ENCODE assay signal across 14 cellular contexts in genomic region chr6:162119349-162119748, GRCh38.
DNase-seq lines count a peak whose midpoint lies in the region; ATAC-seq, FAIRE-seq and TF ChIP-seq lines count a peak whose summit lies in the region.
"Had no signal": no experiment of that assay in that cellular context is flagged by ENCODE, and none has a peak within 500 bp of the region (broad histone marks: within the 10 kb centered on the region; RNA-seq: fewer than 3 reads in every experiment).

No MANE protein-coding gene starts in this region.

- H2AFZ ChIP-seq in OCI-LY7 (ENCODE audit: low read length): no peak overlapping the region

- POLR2A ChIA-PET in OCI-LY7 (lab: Charles Lee): no interaction called here

- H3K4me2 ChIP-seq in BLaER1 (peak overlapping the region; percentile 16; the same call in 1 of the 2 replicates), OCI-LY7 (ENCODE audit: low read length) (no peak overlapping the region)

- ATAC-seq in foreskin keratinocyte: peak; percentile 74
- ATAC-seq in SK-N-SH treated with all-trans-retinoic acid at 6 μM for 48 hours: no peak
- ATAC-seq: T-helper 17 cell had no signal

- H3K36me3 ChIP-seq in BLaER1 (no peaks in the 10 kb centered on the region), OCI-LY7 (ENCODE audit: insufficient read depth, low read length) (no peaks in the 10 kb centered on the region)
- H3K36me3 ChIP-seq: BE2C, pancreas had no signal

- peaks cover 12% of the 10 kb centered on the region for H3K4me1 ChIP-seq in BLaER1
- H3K4me1 ChIP-seq in foreskin keratinocyte: no peaks in the 10 kb centered on the region
- H3K4me1 ChIP-seq in OCI-LY7 (ENCODE audit: insufficient read depth, low read length, poor library complexity, severe bottlenecking): no peaks in the 10 kb centered on the region
- H3K4me1 ChIP-seq: BE2C, pancreas had no signal

- FAIRE-seq in GM12891 (lab: Jason Lieb, UNC): no peak
- FAIRE-seq: pancreas had no signal

- H3K27me3 ChIP-seq in BLaER1 (no peaks in the 10 kb centered on the region), foreskin keratinocyte (no peaks in the 10 kb centered on the region)
- H3K27me3 ChIP-seq: BE2C, pancreas had no signal

- no peak overlapping the region for H3K9ac ChIP-seq in BLaER1

- no TSS peak for BruUV-seq in OCI-LY7 (replicated peaks; lab: Mats Ljungman, UMichigan)

- TF ChIP-seq POLR2A in GM12891 (IDR thresholded peaks at IDR 0.05; ENCODE audit: low read depth, low read length): no peak

- no peaks in the 10 kb centered on the region for H3K9me2 ChIP-seq in OCI-LY7 (ENCODE audit: insufficient read depth, low read length)

- DNase-seq in NOMO-1 treated with DMSO at 0.1 percent for 48 hours (lab: John Stamatoyannopoulos, UW; ENCODE audit: unreplicated experiment) (peak; percentile 4), foreskin keratinocyte (peak in 1 of 2 donors; percentile 31), mucosa of gallbladder (ENCODE audit: low spot score) (peak; percentile 17), NCI-H1092 (lab: John Stamatoyannopoulos, UW) (no peak), GM12891 (ENCODE audit: insufficient read length, low spot score) (no peak), OCI-LY7 (ENCODE audit: low spot score) (no peak)
- DNase-seq: BE2C, cerebellar nuclear complex, KG1, NCI-H748 treated with DMSO at 0.1 percent for 48 hours, T-helper 17 cell had no signal

- no peaks in the 10 kb centered on the region for H3K9me3 ChIP-seq in BLaER1
- no peaks in the 10 kb centered on the region for H3K9me3 ChIP-seq in OCI-LY7 (ENCODE audit: low read length)
- H3K9me3 ChIP-seq: BE2C, pancreas had no signal

- intact Hi-C loops in OCI-LY7 (cut with micrococcal nuclease; ENCODE audit: unreplicated experiment): no loop called here

- H3K27ac ChIP-seq in BLaER1 (no peak overlapping the region), foreskin keratinocyte (no peak overlapping the region), OCI-LY7 (ENCODE audit: low read depth, low read length, poor library complexity, severe bottlenecking) (no peak overlapping the region)
- H3K27ac ChIP-seq: pancreas had no signal

- CTCF ChIA-PET in OCI-LY7 (lab: Charles Lee; ENCODE audit: unreplicated experiment): no interaction called here

- H4K20me1 ChIP-seq in BLaER1 (no peaks in the 10 kb centered on the region), OCI-LY7 (ENCODE audit: insufficient read depth, low read length) (no peaks in the 10 kb centered on the region)

- no peak overlapping the region for H3K4me3 ChIP-seq in BLaER1
- H3K4me3 ChIP-seq in OCI-LY7 (ENCODE audit: low read depth, low read length, poor library complexity, severe bottlenecking): no peak overlapping the region
- H3K4me3 ChIP-seq: pancreas had no signal

- no peaks in the 10 kb centered on the region for H3K79me2 ChIP-seq in OCI-LY7 (ENCODE audit: insufficient read depth, low read depth, low read length)

- TF ChIP-seq CTCF in foreskin keratinocyte (conservative IDR thresholded peaks at IDR 0.05) (peak; percentile 34), OCI-LY7 (conservative IDR thresholded peaks at IDR 0.05; ENCODE audit: low read length) (no peak)

TF ChIP-seq in GM12891, 5 proteins besides CTCF, POLR2A, EP300 and RAD21:
- no peak for TF ChIP-seq POLR2AphosphoS5 (IDR thresholded peaks at IDR 0.05; ENCODE audit: low read depth, low read length)

TF ChIP-seq in SK-N-SH treated with all-trans-retinoic acid at 6 μM for 48 hours, 23 proteins besides CTCF, POLR2A, EP300 and RAD21:
- TF ChIP-seq TOX (CRISPR knock-in tag; IDR thresholded peaks at IDR 0.05; ENCODE audit: borderline replicate concordance) (no peak), ARNTL (CRISPR knock-in tag; IDR thresholded peaks at IDR 0.05; ENCODE audit: borderline replicate concordance, low read depth) (no peak), ZFP30 (CRISPR knock-in tag; IDR thresholded peaks at IDR 0.05) (no peak), ISL1 (CRISPR knock-in tag; IDR thresholded peaks at IDR 0.05) (no peak), TCF4 (CRISPR knock-in tag; IDR thresholded peaks at IDR 0.05; ENCODE audit: borderline replicate concordance) (no peak), BACH2 (CRISPR knock-in tag; IDR thresholded peaks at IDR 0.05; ENCODE audit: borderline replicate concordance) (no peak), SNAI2 (CRISPR knock-in tag; IDR thresholded peaks at IDR 0.05) (no peak), OSR1 (CRISPR knock-in tag; IDR thresholded peaks at IDR 0.05) (no peak), POU6F1 (CRISPR knock-in tag; IDR thresholded peaks at IDR 0.05; ENCODE audit: borderline replicate concordance, low read depth) (no peak)

Comparison
In these comparisons a context has a peak if more than half of its experiments do, and no peak if none do; other contexts are left out.
1. DNase-seq: peak in NOMO-1 treated with DMSO at 0.1 percent for 48 hours (single experiment) and mucosa of gallbladder (single experiment); none in NCI-H1092 (single experiment), GM12891 (single experiment) and OCI-LY7 (single experiment).